ENCODE assay signal across 34 cellular contexts in genomic region chr4:82382756-82383155, GRCh38.
"Had no signal": no experiment of that assay in that cellular context is flagged by ENCODE, and none has a peak within 500 bp of the region (broad histone marks: within the 10 kb centered on the region; RNA-seq: fewer than 3 reads in every experiment).

No MANE protein-coding gene starts in this region.

- H3K4me3 ChIP-seq: MG63, PC-9 had no signal

- FAIRE-seq: bronchial epithelial cell, RCC 7860 had no signal

- H3K9me3 ChIP-seq: MG63 had no signal

- H3K27ac Mint-ChIP-seq: activated CD4-positive, alpha-beta T cell treated with anti-CD3 and anti-CD28 coated beads, Interleukin-2, amount 10 ng/mL, durations not matched to agents 24 days and 14 days; activated CD8-positive, alpha-beta T cell treated with anti-CD3 and anti-CD28 coated beads for 36 hours; activated T-cell treated with anti-CD3 and anti-CD28 coated beads, Interleukin-2, amount 50 U/mL, for 72 hours; activated T-helper 17 cell treated with anti-CD3 and anti-CD28 coated beads, Interleukin-2, amount 50 U/mL, for 72 hours; brain had no signal

- H2AFZ ChIP-seq: PC-9 had no signal

- H3K4me3 Mint-ChIP-seq: activated CD4-positive, alpha-beta T cell treated with anti-CD3 and anti-CD28 coated beads, Interleukin-2, amount 10 ng/mL, durations not matched to agents 24 days and 14 days; activated CD8-positive, alpha-beta T cell treated with anti-CD3 and anti-CD28 coated beads for 36 hours; activated T-cell treated with anti-CD3 and anti-CD28 coated beads, Interleukin-2, amount 50 U/mL, for 72 hours; activated T-helper 17 cell treated with anti-CD3 and anti-CD28 coated beads, Interleukin-2, amount 50 U/mL, for 72 hours; brain had no signal

- ATAC-seq: activated CD8-positive, alpha-beta T cell treated with anti-CD3 and anti-CD28 coated beads for 36 hours; activated T-cell treated with anti-CD3 and anti-CD28 coated beads, Interleukin-2, amount 50 U/mL, for 72 hours; activated T-helper 17 cell treated with anti-CD3 and anti-CD28 coated beads, Interleukin-2, amount 50 U/mL, for 72 hours; Right ventricle myocardium inferior had no signal

- DNase-seq: activated CD4-positive, alpha-beta T cell treated with anti-CD3 and anti-CD28 coated beads, Interleukin-2, amount 10 ng/mL, durations not matched to agents 24 days and 14 days; activated CD4-positive, alpha-beta T cell treated with anti-CD3 and anti-CD28 coated beads, Interleukin-2, amount 50 U/mL, for 4 hours; activated CD8-positive, alpha-beta T cell treated with anti-CD3 and anti-CD28 coated beads for 36 hours; activated effector memory CD4-positive, alpha-beta T cell treated with anti-CD3 and anti-CD28 coated beads, Interleukin-2, amount 50 U/mL, for 16 hours; activated naive CD4-positive, alpha-beta T cell; activated naive CD4-positive, alpha-beta T cell treated with anti-CD3 and anti-CD28 coated beads, Interleukin-2, amount 50 U/mL, for 16 hours; activated T-cell treated with anti-CD3 and anti-CD28 coated beads, Interleukin-2, amount 50 U/mL, for 1 hour; activated T-cell treated with anti-CD3 and anti-CD28 coated beads, Interleukin-2, amount 50 U/mL, for 72 hours; anterior cingulate cortex; central memory CD4-positive, alpha-beta T cell; Kasumi-1; KG1; MG63; NCI-H1048; NCI-H1105 treated with DMSO at 0.1 percent for 48 hours; NCI-H1436; NCI-H1694; NCI-H1930; NCI-H2081 treated with DMSO at 0.1 percent for 48 hours; NCI-H226; NCI-H524 treated with DMSO at 0.1 percent for 48 hours; PC-9; SIG-M5; SW 1271; T-helper 1 cell; T-helper 2 cell; T-helper 9 cell; WERI-Rb-1 had no signal

- H3K27ac ChIP-seq: PC-9, RWPE1, WERI-Rb-1 had no signal

- H3K27me3 ChIP-seq: MG63 had no signal

- H3K27me3 Mint-ChIP-seq: brain had no signal

- H3K4me2 ChIP-seq: PC-9 had no signal

- H3K36me3 ChIP-seq: MG63 had no signal

- H3K9me3 Mint-ChIP-seq: activated CD8-positive, alpha-beta T cell treated with anti-CD3 and anti-CD28 coated beads for 36 hours; activated T-helper 17 cell treated with anti-CD3 and anti-CD28 coated beads, Interleukin-2, amount 50 U/mL, for 72 hours had no signal
